1 cellular context compared by ENCODE assay signal in genomic region chr11:66950113-66950535, GRCh38.
TF ChIP-seq lines count a peak whose summit lies in the region.

No MANE protein-coding gene starts in this region.

TF ChIP-seq in liver, 16 proteins besides CTCF, POLR2A, EP300 and RAD21 (continued from another document):
- no peak for TF ChIP-seq EGR1 (IDR thresholded peaks at IDR 0.05; ENCODE audit: low read depth in 2 of 2)
- TF ChIP-seq MAX (IDR thresholded peaks at IDR 0.05), result no peak
